ENCODE assay signal across 21 cellular contexts in the genomic region with DNA sequence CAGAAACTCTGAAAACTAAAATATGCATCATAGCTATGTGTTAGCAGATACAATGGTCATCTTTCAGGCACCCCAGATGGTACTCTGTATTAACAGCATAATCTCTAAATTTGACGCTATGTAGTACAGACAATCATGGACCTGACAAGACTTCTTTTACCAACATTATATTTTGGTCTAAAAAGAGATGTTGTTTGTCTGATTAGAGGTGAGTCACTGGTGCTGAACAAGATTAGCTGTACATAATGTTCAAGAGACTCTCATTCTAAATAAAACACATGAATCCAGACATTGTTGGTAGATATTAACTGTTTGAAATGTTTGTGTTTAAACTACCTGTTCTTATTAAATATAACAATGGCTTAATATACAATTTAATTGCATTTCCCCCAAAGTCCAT.
"Had no signal": no experiment of that assay in that cellular context is flagged by ENCODE, and none has a peak within 500 bp of the region (broad histone marks: within the 10 kb centered on the region; RNA-seq: fewer than 3 reads in every experiment).

No MANE protein-coding gene starts in this region.

- H3K27me3 Mint-ChIP-seq: activated CD4-positive, alpha-beta T cell treated with anti-CD3 and anti-CD28 coated beads, Interleukin-2, amount 10 ng/mL, durations not matched to agents 7 days and 5 days; stimulated activated naive CD8-positive, alpha-beta T cell treated with anti-CD3 and anti-CD28 coated beads, Interleukin-15, amount 100 ng/mL, for 72 hours; T-cell had no signal

- H3K4me2 ChIP-seq: smooth muscle cell had no signal

- H3K27ac Mint-ChIP-seq: activated CD4-positive, alpha-beta T cell treated with anti-CD3 and anti-CD28 coated beads, Interleukin-2, amount 10 ng/mL, durations not matched to agents 7 days and 5 days; activated T-helper 1 cell treated with anti-CD3 and anti-CD28 coated beads, Interleukin-12 subunit alpha, Interleukin-12 subunit beta, Interleukin-2, Interleukin-4 antibody, amounts not matched to agents 30 ng/mL and 10 ng/mL and 1 ng/mL, durations not matched to agents 14 hours and 24 hours and 36 hours; stimulated activated naive CD8-positive, alpha-beta T cell treated with anti-CD3 and anti-CD28 coated beads, Interleukin-15, amount 100 ng/mL, for 72 hours; T-cell had no signal

- DNase-seq: activated CD4-positive, alpha-beta T cell treated with anti-CD3 and anti-CD28 coated beads, Interleukin-2, amount 10 ng/mL, durations not matched to agents 7 days and 5 days; activated CD8-positive, alpha-beta memory T cell treated with anti-CD3 and anti-CD28 coated beads for 24 hours; activated naive CD4-positive, alpha-beta T cell treated with Interleukin-2 at 50 U/mL for 16 hours; colonic mucosa; esophagus squamous epithelium; gastrocnemius medialis; heart left ventricle; left cardiac atrium; lower lobe of right lung; midbrain; right cardiac atrium; stimulated activated CD4-positive, alpha-beta T cell treated with anti-CD3 and anti-CD28 coated beads, Interleukin-4, amount 100 ng/mL, for 4 hours; stimulated activated CD8-positive, alpha-beta memory T cell treated with anti-CD3 and anti-CD28 coated beads, Interleukin-4, amount 100 ng/mL, for 48 hours; stimulated activated naive CD8-positive, alpha-beta T cell treated with anti-CD3 and anti-CD28 coated beads, Interleukin-15, amount 100 ng/mL, for 72 hours; T-cell; T-helper 9 cell; upper lobe of left lung had no signal

- H3K4me1 ChIP-seq: ascending aorta, colonic mucosa, esophagus squamous epithelium, gastrocnemius medialis, heart left ventricle, lower lobe of right lung, prostate gland, upper lobe of left lung had no signal

- H3K9me3 ChIP-seq: colonic mucosa, esophagus squamous epithelium, gastrocnemius medialis, lower lobe of right lung, prostate gland, upper lobe of left lung had no signal

- H3K36me3 ChIP-seq: ascending aorta, colonic mucosa, esophagus squamous epithelium, gastrocnemius medialis, heart left ventricle, lower lobe of right lung, prostate gland, upper lobe of left lung had no signal

- H3K27me3 ChIP-seq: ascending aorta, colonic mucosa, esophagus squamous epithelium, gastrocnemius medialis, heart left ventricle, upper lobe of left lung had no signal

- H3K4me3 ChIP-seq: ascending aorta, colonic mucosa, esophagus squamous epithelium, gastrocnemius medialis, heart left ventricle, lower lobe of right lung, prostate gland, smooth muscle cell, upper lobe of left lung had no signal

- H3K4me3 Mint-ChIP-seq: activated CD4-positive, alpha-beta T cell treated with anti-CD3 and anti-CD28 coated beads, Interleukin-2, amount 10 ng/mL, durations not matched to agents 7 days and 5 days; activated T-helper 1 cell treated with anti-CD3 and anti-CD28 coated beads, Interleukin-12 subunit alpha, Interleukin-12 subunit beta, Interleukin-2, Interleukin-4 antibody, amounts not matched to agents 30 ng/mL and 10 ng/mL and 1 ng/mL, durations not matched to agents 14 hours and 24 hours and 36 hours; stimulated activated naive CD8-positive, alpha-beta T cell treated with anti-CD3 and anti-CD28 coated beads, Interleukin-15, amount 100 ng/mL, for 72 hours; T-cell had no signal

- ATAC-seq: gastrocnemius medialis; heart left ventricle; lower lobe of right lung; right cardiac atrium; stimulated activated naive CD8-positive, alpha-beta T cell treated with anti-CD3 and anti-CD28 coated beads, Interleukin-15, amount 100 ng/mL, for 72 hours; T-cell had no signal

- H3K4me1 Mint-ChIP-seq: activated CD4-positive, alpha-beta T cell treated with anti-CD3 and anti-CD28 coated beads, Interleukin-2, amount 10 ng/mL, durations not matched to agents 7 days and 5 days; stimulated activated naive CD8-positive, alpha-beta T cell treated with anti-CD3 and anti-CD28 coated beads, Interleukin-15, amount 100 ng/mL, for 72 hours; T-cell had no signal

- H3K27ac ChIP-seq: ascending aorta, colonic mucosa, esophagus squamous epithelium, gastrocnemius medialis, heart left ventricle, lower lobe of right lung, prostate gland, upper lobe of left lung had no signal

- H3K36me3 Mint-ChIP-seq: T-cell had no signal
